ENCODE assay signal across 24 cellular contexts in genomic region chr6:39493174-39493573, GRCh38.
DNase-seq lines count a peak whose midpoint lies in the region; FAIRE-seq and TF ChIP-seq lines count a peak whose summit lies in the region.
"Had no signal": no experiment of that assay in that cellular context is flagged by ENCODE, and none has a peak within 500 bp of the region (broad histone marks: within the 10 kb centered on the region; RNA-seq: fewer than 3 reads in every experiment).

No MANE protein-coding gene starts in this region.

- H3K9me3 ChIP-seq in GM23248 (ENCODE audit: low read depth) (no peaks in the 10 kb centered on the region), astrocyte (ENCODE audit: insufficient read depth, low read depth, low read length) (no peaks in the 10 kb centered on the region)
- H3K9me3 ChIP-seq: BLaER1, tibial nerve had no signal

- no peak overlapping the region for H3K4me3 ChIP-seq in GM23248
- no peak overlapping the region for H3K4me3 ChIP-seq in astrocyte (ENCODE audit: insufficient read depth, low read depth, low read length)
- H3K4me3 ChIP-seq in retinal pigment epithelial cell (ENCODE audit: low read length): no peak overlapping the region
- H3K4me3 ChIP-seq: BLaER1, tibial nerve had no signal

- H3K27ac ChIP-seq in GM23248 (no peak overlapping the region), astrocyte (ENCODE audit: low read depth, low read length) (no peak overlapping the region)
- H3K27ac ChIP-seq: BLaER1 had no signal

- H3K27me3 ChIP-seq in GM23248 (replicated peaks; ENCODE audit: insufficient read depth) (no peaks in the 10 kb centered on the region), astrocyte (ENCODE audit: insufficient read depth, low read length) (no peaks in the 10 kb centered on the region)
- H3K27me3 ChIP-seq: BLaER1, tibial nerve had no signal

- TF ChIP-seq CTCF in astrocyte (IDR thresholded peaks at IDR 0.05; ENCODE audit: insufficient read depth, low read depth, low read length): no peak
- no peak for TF ChIP-seq CTCF in retinal pigment epithelial cell (conservative IDR thresholded peaks at IDR 0.05; ENCODE audit: low read depth, low read length)

- no peaks in the 10 kb centered on the region for H3K9me2 ChIP-seq in GM23248 (ENCODE audit: insufficient read depth)

- no peak for FAIRE-seq in astrocyte (lab: Jason Lieb, UNC)
- FAIRE-seq: GM18507, H54, small intestine had no signal

- in situ Hi-C loops in GM23248 (cut with MboI): no loop called here

- no peak overlapping the region for H2AFZ ChIP-seq in GM23248
- H2AFZ ChIP-seq in astrocyte (ENCODE audit: low read depth, low read length): no peak overlapping the region

- H3K36me3 ChIP-seq in GM23248 (ENCODE audit: low read depth): no peaks in the 10 kb centered on the region
- no peaks in the 10 kb centered on the region for H3K36me3 ChIP-seq in astrocyte (ENCODE audit: insufficient read depth, low read length)
- H3K36me3 ChIP-seq: BLaER1, tibial nerve had no signal

- DNase-seq in GM23248 (peak; percentile 12), astrocyte (ENCODE audit: low read depth) (peak; percentile 86), iris pigment epithelial cell (ENCODE audit: low read depth) (peak; percentile 11), retinal pigment epithelial cell (ENCODE audit: low read depth) (peak; percentile 73), occipital lobe (lab: John Stamatoyannopoulos, UW) (no peak), NCI-H1694 treated with DMSO at 0.1 percent for 48 hours (lab: John Stamatoyannopoulos, UW) (no peak), NCI-H446 treated with DMSO at 0.1 percent for 48 hours (lab: John Stamatoyannopoulos, UW) (no peak)
- DNase-seq in stimulated activated naive CD4-positive, alpha-beta T cell (lab: John Stamatoyannopoulos, UW): no peak
- DNase-seq: activated B cell treated with CpG ODN at 0.5 μM for 24 hours; activated naive CD8-positive, alpha-beta T cell treated with anti-CD3 and anti-CD28 coated beads for 36 hours; activated T-cell treated with anti-CD3 and anti-CD28 coated beads, Interleukin-2, amount 50 U/mL, for 72 hours; effector memory CD8-positive, alpha-beta T cell; Kasumi-1; naive thymus-derived CD4-positive, alpha-beta T cell; NCI-H1417; NCI-H2227 treated with DMSO at 0.1 percent for 48 hours; posterior cingulate gyrus; small intestine had no signal

- H3K4me2 ChIP-seq in GM23248 (ENCODE audit: unreplicated experiment): no peak overlapping the region
- H3K4me2 ChIP-seq in astrocyte (ENCODE audit: low read length): peak overlapping the region; percentile 6
- H3K4me2 ChIP-seq: BLaER1 had no signal

- 0 out of 2 replicates have a peak, but pooled peaks cover 8% of the 10 kb centered on the region for H3F3A ChIP-seq in GM23248 (ENCODE audit: insufficient read depth)

- peaks cover 15% of the 10 kb centered on the region; the same call in 1 of the 2 replicates for H3K4me1 ChIP-seq in GM23248 (ENCODE audit: insufficient read depth)
- peaks cover 5% of the 10 kb centered on the region for H3K4me1 ChIP-seq in astrocyte (ENCODE audit: insufficient read depth, low read length)
- H3K4me1 ChIP-seq: BLaER1 had no signal

- no peaks in the 10 kb centered on the region for H3K36me3 Mint-ChIP-seq in astrocyte (ENCODE audit: low read depth, unreplicated experiment)
- H3K36me3 Mint-ChIP-seq: activated naive CD8-positive, alpha-beta T cell treated with anti-CD3 and anti-CD28 coated beads for 36 hours; naive thymus-derived CD4-positive, alpha-beta T cell had no signal

- H3K9ac ChIP-seq in GM23248: no peak overlapping the region
- H3K9ac ChIP-seq in astrocyte (ENCODE audit: low read length): no peak overlapping the region
- H3K9ac ChIP-seq: BLaER1 had no signal

- H3K4me3 Mint-ChIP-seq in astrocyte (ENCODE audit: unreplicated experiment): no peak overlapping the region
- H3K4me3 Mint-ChIP-seq: activated B cell treated with CpG ODN at 0.5 μM for 24 hours; activated naive CD8-positive, alpha-beta T cell treated with anti-CD3 and anti-CD28 coated beads for 36 hours; activated T-cell treated with anti-CD3 and anti-CD28 coated beads, Interleukin-2, amount 50 U/mL, for 72 hours; central memory CD8-positive, alpha-beta T cell; effector memory CD8-positive, alpha-beta T cell; naive thymus-derived CD4-positive, alpha-beta T cell; T-helper 1 cell treated with Interleukin-12 subunit alpha and Interleukin-12 subunit beta and Interleukin-4 antibody, amounts not matched to agents 30 μg/mL and 1 μg/mL, for 36 hours had no signal

- H4K20me1 ChIP-seq in GM23248 (ENCODE audit: insufficient read depth) (no peaks in the 10 kb centered on the region), astrocyte (ENCODE audit: insufficient read depth, low read length) (no peaks in the 10 kb centered on the region)
- H4K20me1 ChIP-seq: BLaER1 had no signal

- peaks cover 2% of the 10 kb centered on the region for H3K27me3 Mint-ChIP-seq in astrocyte (ENCODE audit: low read depth, unreplicated experiment)

- no peak overlapping the region for H3K27ac Mint-ChIP-seq in astrocyte (ENCODE audit: unreplicated experiment)
- H3K27ac Mint-ChIP-seq: activated B cell treated with CpG ODN at 0.5 μM for 24 hours; activated naive CD8-positive, alpha-beta T cell treated with anti-CD3 and anti-CD28 coated beads for 36 hours; activated T-cell treated with anti-CD3 and anti-CD28 coated beads, Interleukin-2, amount 50 U/mL, for 72 hours; effector memory CD8-positive, alpha-beta T cell; naive thymus-derived CD4-positive, alpha-beta T cell; T-helper 1 cell treated with Interleukin-12 subunit alpha and Interleukin-12 subunit beta and Interleukin-4 antibody, amounts not matched to agents 30 μg/mL and 1 μg/mL, for 36 hours had no signal

- peaks cover 2% of the 10 kb centered on the region for H3K9me3 Mint-ChIP-seq in astrocyte (ENCODE audit: unreplicated experiment)
- H3K9me3 Mint-ChIP-seq: activated B cell treated with CpG ODN at 0.5 μM for 24 hours; activated naive CD8-positive, alpha-beta T cell treated with anti-CD3 and anti-CD28 coated beads for 36 hours; activated T-cell treated with anti-CD3 and anti-CD28 coated beads, Interleukin-2, amount 50 U/mL, for 72 hours; central memory CD8-positive, alpha-beta T cell; effector memory CD8-positive, alpha-beta T cell; naive thymus-derived CD4-positive, alpha-beta T cell; T-helper 1 cell treated with Interleukin-12 subunit alpha and Interleukin-12 subunit beta and Interleukin-4 antibody, amounts not matched to agents 30 μg/mL and 1 μg/mL, for 36 hours had no signal

- H3K79me2 ChIP-seq in GM23248 (ENCODE audit: insufficient read depth) (no peaks in the 10 kb centered on the region), astrocyte (ENCODE audit: insufficient read depth, low read length) (no peaks in the 10 kb centered on the region)

- peaks cover 11% of the 10 kb centered on the region for H3K4me1 Mint-ChIP-seq in astrocyte (ENCODE audit: low read depth, unreplicated experiment)
- H3K4me1 Mint-ChIP-seq: activated B cell treated with CpG ODN at 0.5 μM for 24 hours; activated naive CD8-positive, alpha-beta T cell treated with anti-CD3 and anti-CD28 coated beads for 36 hours; central memory CD8-positive, alpha-beta T cell; naive thymus-derived CD4-positive, alpha-beta T cell had no signal

Comparison
In these comparisons a context has a peak if more than half of its experiments do, and no peak if none do; other contexts are left out.
1. DNase-seq: peak in GM23248 (single experiment), astrocyte (single experiment), iris pigment epithelial cell (single experiment) and retinal pigment epithelial cell (single experiment); none in occipital lobe (single experiment), stimulated activated naive CD4-positive, alpha-beta T cell (0 of 6), NCI-H1694 treated with DMSO at 0.1 percent for 48 hours (single experiment) and NCI-H446 treated with DMSO at 0.1 percent for 48 hours (single experiment).